20 cellular contexts compared by ENCODE assay signal in genomic region chr2:215635071-215635787, GRCh38.
DNase-seq lines count a peak whose midpoint lies in the region; ATAC-seq and TF ChIP-seq lines count a peak whose summit lies in the region.
"Had no signal": no experiment of that assay in that cellular context is flagged by ENCODE, and none has a peak within 500 bp of the region (broad histone marks: within the 10 kb centered on the region; RNA-seq: fewer than 3 reads in every experiment).

No MANE protein-coding gene starts in this region.

- H3K27me3 ChIP-seq in breast epithelium (no peaks in the 10 kb centered on the region), aorta (ENCODE audit: control insufficient read depth in 1 of 2, insufficient read depth in 2 of 2, low read length in 1 of 2) (no peaks in the 10 kb centered on the region)
- H3K27me3 ChIP-seq: SJCRH30 had no signal

- H3K27ac Mint-ChIP-seq in MCF 10A (ENCODE audit: low read depth, unreplicated experiment): peak overlapping the region; percentile 28
- H3K27ac Mint-ChIP-seq: HFFc6 had no signal

- BruUV-seq in MCF 10A (replicated peaks; lab: Mats Ljungman, UMichigan): no TSS peak

- POLR2A ChIA-PET in MCF 10A (lab: Yijun Ruan, JAX): interaction anchor here (0.6 to 0.7 kb wide), 3 partner anchors 11 to 144 kb away, joined by 3 to 4 read pairs (median 3); no protein-coding TSS in a partner anchor

- ATAC-seq in aorta (ENCODE audit: low FRiP score) (peak; percentile 15), HG03439 (IDR thresholded peaks at IDR 0.05; ENCODE audit: unreplicated experiment) (no peak), left lobe of liver (no peak)

- no peaks in the 10 kb centered on the region for H3K27me3 Mint-ChIP-seq in MCF 10A (ENCODE audit: insufficient read depth, unreplicated experiment)

- no peaks in the 10 kb centered on the region for H3K36me3 ChIP-seq in breast epithelium
- no peaks in the 10 kb centered on the region for H3K36me3 ChIP-seq in aorta (ENCODE audit: control insufficient read depth in 1 of 2, insufficient read depth in 2 of 2, low read length in 1 of 2)
- H3K36me3 ChIP-seq: SJCRH30 had no signal

- no peak for TF ChIP-seq CTCF in MCF 10A (IDR thresholded peaks at IDR 0.05; ENCODE audit: unreplicated experiment)
- no peak for TF ChIP-seq CTCF in breast epithelium (IDR thresholded peaks at IDR 0.05)
- no peak for TF ChIP-seq CTCF in fibroblast of mammary gland (conservative IDR thresholded peaks at IDR 0.05; ENCODE audit: control insufficient read depth, insufficient read depth, low read depth, low read length)

- H3K4me1 ChIP-seq in breast epithelium: no peaks in the 10 kb centered on the region
- no peaks in the 10 kb centered on the region for H3K4me1 ChIP-seq in aorta (ENCODE audit: control insufficient read depth in 1 of 2, insufficient read depth in 2 of 2, low read length in 2 of 2)
- H3K4me1 ChIP-seq: SJCRH30 had no signal

- no peak overlapping the region for H3K4me3 Mint-ChIP-seq in MCF 10A (ENCODE audit: unreplicated experiment)
- H3K4me3 Mint-ChIP-seq: CD8-positive, alpha-beta memory T cell; HFFc6 had no signal

- intact Hi-C loops in MCF 10A (cut with micrococcal nuclease): no loop called here
- intact Hi-C loops in breast epithelium (cut with DNase I; ENCODE audit: low total_unique reads): no loop called here
- intact Hi-C loops in aorta (cut with DNase I): no loop called here

- CTCF ChIA-PET in MCF 10A (lab: Yijun Ruan, JAX): interaction anchor here (0.6 to 0.9 kb wide), 2 partner anchors 81 to 294 kb away, joined by 4 to 5 read pairs; no protein-coding TSS in a partner anchor

- H3K9me3 ChIP-seq in breast epithelium (peaks cover 0 to 18% of the 10 kb centered on the region in 2 donors), aorta (ENCODE audit: control insufficient read depth, low read length) (no peaks in the 10 kb centered on the region)

- no peak for TF ChIP-seq POLR2A in breast epithelium (IDR thresholded peaks at IDR 0.05)

- H3K4me3 ChIP-seq in breast epithelium (no peak overlapping the region), fibroblast of mammary gland (ENCODE audit: control insufficient read depth, low read depth, low read length) (no peak overlapping the region), aorta (ENCODE audit: low read length in 2 of 2) (no peak overlapping the region)
- H3K4me3 ChIP-seq: SJCRH30 had no signal

- peaks cover 6% of the 10 kb centered on the region for H3K36me3 Mint-ChIP-seq in MCF 10A (ENCODE audit: insufficient read depth, unreplicated experiment)

- H3K9me3 Mint-ChIP-seq in MCF 10A (ENCODE audit: unreplicated experiment): peaks cover 62% of the 10 kb centered on the region

- peaks cover 6% of the 10 kb centered on the region for H3K4me1 Mint-ChIP-seq in MCF 10A (ENCODE audit: insufficient read depth, unreplicated experiment)
- H3K4me1 Mint-ChIP-seq: CD8-positive, alpha-beta memory T cell had no signal

- H3K27ac ChIP-seq in breast epithelium (no peak overlapping the region), aorta (ENCODE audit: low read depth in 1 of 2, low read length in 2 of 2) (no peak overlapping the region)
- H3K27ac ChIP-seq: C4-2B, HL-60, SJCRH30 had no signal

- DNase-seq in MCF 10A (ENCODE audit: unreplicated experiment) (no peak), breast epithelium (ENCODE audit: low spot score in 2 of 2) (no peak), RPMI8226 (peak; percentile 43), fibroblast of mammary gland (ENCODE audit: low read depth) (peak; percentile 25), aorta (no peak), GM19238 (ENCODE audit: insufficient read length, low spot score) (no peak), left lobe of liver (ENCODE audit: low spot score) (no peak)
- DNase-seq: CD8-positive, alpha-beta memory T cell; KG1; MV-4-11; NCI-H1105 treated with DMSO at 0.1 percent for 48 hours; NCI-H1694; NCI-H2081; NCI-H510A treated with DMSO at 0.1 percent for 48 hours; NCI-H748 treated with DMSO at 0.1 percent for 48 hours; SJCRH30 had no signal

Comparison
In these comparisons a context has a peak if more than half of its experiments do, and no peak if none do; other contexts are left out.
1. DNase-seq: peak in RPMI8226 (single experiment) and fibroblast of mammary gland (single experiment); none in MCF 10A (single experiment), breast epithelium (0 of 2), aorta (0 of 2), GM19238 (single experiment) and left lobe of liver (single experiment).